8 cellular contexts compared by ENCODE assay signal in the genomic region with DNA sequence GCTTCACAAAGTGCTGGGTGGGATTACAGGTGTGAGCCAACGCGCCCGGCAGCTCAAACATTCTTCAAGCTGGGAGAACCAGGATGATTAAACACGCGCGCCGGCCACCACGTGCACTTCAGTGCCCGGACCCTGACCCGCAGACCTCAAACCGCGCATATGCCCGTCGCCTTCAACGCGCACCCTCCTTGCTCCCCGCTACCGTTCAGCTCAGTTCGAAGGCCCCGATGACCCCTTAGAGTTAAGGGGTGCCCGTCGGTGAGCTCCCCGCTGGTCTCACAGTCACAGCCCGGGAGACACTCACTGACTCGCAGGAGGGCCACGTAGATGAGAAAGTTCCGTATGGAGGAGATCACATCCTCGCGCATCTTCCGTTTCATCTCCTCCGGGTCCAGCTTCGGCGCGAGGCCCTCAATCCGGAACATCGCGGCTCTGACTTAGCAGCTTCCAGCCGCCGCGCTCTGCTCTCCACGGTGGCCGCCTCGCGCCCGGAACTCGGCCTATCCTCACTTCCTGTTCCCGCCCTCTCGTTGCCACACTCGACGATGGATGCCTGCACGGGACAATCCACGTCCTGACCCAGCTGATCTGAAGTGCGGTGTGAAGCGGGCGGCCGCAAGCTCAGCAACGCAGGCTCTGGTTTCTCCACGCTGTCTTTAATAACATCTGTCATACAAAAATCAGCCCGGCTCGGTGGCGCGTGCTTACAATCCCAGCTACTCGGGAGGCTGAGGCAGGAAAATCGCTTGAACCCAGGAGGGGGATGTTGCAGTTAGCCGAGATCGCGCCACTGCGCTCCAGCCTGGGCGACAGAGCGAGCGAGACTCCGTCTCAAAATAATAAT. TPM values are rescaled to one million over a fixed set of nuclear protein-coding genes. Genes with fewer than 3 reads are reported as not detected.
DNase-seq lines count a peak whose midpoint lies in the region; ATAC-seq, FAIRE-seq and TF ChIP-seq lines count a peak whose summit lies in the region.

TSS of gene TOMM5 (minus strand) at position 490 of the 844 bp plus-strand sequence. CDS start at position 425, 65 bp downstream.

- peaks cover 22% of the 10 kb centered on the region for H3K36me3 Mint-ChIP-seq in WTC11

- peak within 1 kb of the TSS; percentile 74 for H3K9ac ChIP-seq in smooth muscle cell (ENCODE audit: low read depth)

- POLR2A ChIA-PET in WTC11 (lab: Charles Lee) = interaction anchor here (0.6 kb wide), 2 partner anchors 42 to 1017 kb away, joined by 4 to 5 read pairs; no protein-coding TSS in a partner anchor

- peak within 1 kb of the TSS; percentile 87 for H3K27ac Mint-ChIP-seq in WTC11

- peaks cover 45% of the 10 kb centered on the region for H3K79me2 ChIP-seq in smooth muscle cell (ENCODE audit: low read depth)

- peaks cover 46% of the 10 kb centered on the region for H3K27me3 Mint-ChIP-seq in WTC11 (ENCODE audit: low read depth)

- 1% methylated on average over 72 of the region's 72 CpGs for WGBS in smooth muscle cell (ENCODE audit: low lambda C conversion rate)

- in situ Hi-C loops in GM18951 (cut with MboI; ENCODE audit: low sequenced_read_pairs, unreplicated experiment) = no loop called here

- CTCF ChIA-PET in WTC11 (lab: Charles Lee) = interaction anchor here (0.5 to 1.9 kb wide), 8 partner anchors 17 to 263 kb away, joined by 3 to 10 read pairs (median 4); partner anchors contain the start of genes EXOSC3, FBXO10 and POLR1E

- H3K4me3 Mint-ChIP-seq in WTC11 = peak within 1 kb of the TSS; percentile 96

- H3K4me1 Mint-ChIP-seq in WTC11 = peaks cover 21% of the 10 kb centered on the region

- H3K4me3 ChIP-seq in bronchial epithelial cell (ENCODE audit: low read depth, low read length) = peak within 1 kb of the TSS; percentile 99
- peak within 1 kb of the TSS; percentile 66 for H3K4me3 ChIP-seq in smooth muscle cell

- ATAC-seq in HG03175 (IDR thresholded peaks at IDR 0.05; ENCODE audit: unreplicated experiment) (peak; percentile 88), WTC11 (peak; percentile 94)

- H3K27ac ChIP-seq in smooth muscle cell (ENCODE audit: low read depth) = peak within 1 kb of the TSS; percentile 57

- FAIRE-seq in bronchial epithelial cell (lab: Jason Lieb, UNC) = no peak

- DNase-seq in AG08395 (ENCODE audit: low spot score) (peak; percentile 90), NCI-H2227 treated with DMSO at 0.1 percent for 48 hours (lab: John Stamatoyannopoulos, UW) (peak; percentile 61), WTC11 (ENCODE audit: low spot score) (peak; percentile 80), bronchial epithelial cell (ENCODE audit: low read depth) (peak; percentile 87), iPS-NIHi7 (ENCODE audit: extremely low spot score) (peak; percentile 84), smooth muscle cell (lab: John Stamatoyannopoulos, UW; ENCODE audit: unreplicated experiment) (peak; percentile 60)

- TF ChIP-seq CTCF in WTC11 (IDR thresholded peaks at IDR 0.05) = no peak
- TF ChIP-seq CTCF in bronchial epithelial cell (IDR thresholded peaks at IDR 0.05; ENCODE audit: insufficient read depth, low read length, severe bottlenecking) = no peak
- no peak for TF ChIP-seq CTCF in smooth muscle cell (IDR thresholded peaks at IDR 0.05; ENCODE audit: borderline replicate concordance, insufficient read depth, poor library complexity, severe bottlenecking)

- H2AFZ ChIP-seq in smooth muscle cell (ENCODE audit: low read depth) = peak within 1 kb of the TSS; percentile 92

- no peaks in the 10 kb centered on the region for H3K9me3 ChIP-seq in smooth muscle cell (replicated peaks; ENCODE audit: low read depth)

- no peaks in the 10 kb centered on the region for H3K9me3 Mint-ChIP-seq in WTC11

- TF ChIP-seq POLR2A in GM18951 (IDR thresholded peaks at IDR 0.05; ENCODE audit: extremely low read depth, insufficient read depth, insufficient read length) = peak; percentile 95

- H3K36me3 ChIP-seq in bronchial epithelial cell (ENCODE audit: control insufficient read depth, insufficient read depth, low read length) (peaks cover 4% of the 10 kb centered on the region), smooth muscle cell (ENCODE audit: low read depth) (peaks cover 9% of the 10 kb centered on the region)

- H3F3A ChIP-seq in smooth muscle cell (ENCODE audit: low read depth) = peaks cover 6% of the 10 kb centered on the region

- peaks cover 10% of the 10 kb centered on the region for H3K4me1 ChIP-seq in smooth muscle cell (ENCODE audit: low read depth)

- H3K27me3 ChIP-seq in bronchial epithelial cell (ENCODE audit: control insufficient read depth, insufficient read depth, low read length) (no peaks in the 10 kb centered on the region), smooth muscle cell (ENCODE audit: low read depth) (peaks cover 6% of the 10 kb centered on the region)

- H3K4me2 ChIP-seq in smooth muscle cell = peak within 1 kb of the TSS; percentile 89

- peaks cover 23% of the 10 kb centered on the region for H4K20me1 ChIP-seq in smooth muscle cell (ENCODE audit: low read depth)

TF ChIP-seq in WTC11, 78 proteins besides CTCF, POLR2A, EP300 and RAD21 (continues in another document):
- TF ChIP-seq ARID4B (CRISPR knock-in tag; IDR thresholded peaks at IDR 0.05; ENCODE audit: borderline replicate concordance) = peak; percentile 99
- TF ChIP-seq HMGA2 (CRISPR knock-in tag; IDR thresholded peaks at IDR 0.05) = no peak
- TF ChIP-seq OVOL2 (CRISPR knock-in tag; IDR thresholded peaks at IDR 0.05; ENCODE audit: borderline replicate concordance) = no peak
- TF ChIP-seq IRF2 (CRISPR knock-in tag; IDR thresholded peaks at IDR 0.05; ENCODE audit: borderline replicate concordance, low read depth) = peak; percentile 66; the same call in 1 of the 2 replicates
- no peak for TF ChIP-seq NR3C1 (CRISPR knock-in tag; conservative IDR thresholded peaks at IDR 0.05; ENCODE audit: low read depth)
- TF ChIP-seq CREB1 (CRISPR knock-in tag; IDR thresholded peaks at IDR 0.05) = peak; percentile 94
- peak; percentile 89 for TF ChIP-seq GABPB1 (CRISPR knock-in tag; IDR thresholded peaks at IDR 0.05)
- TF ChIP-seq, protein P1, sequence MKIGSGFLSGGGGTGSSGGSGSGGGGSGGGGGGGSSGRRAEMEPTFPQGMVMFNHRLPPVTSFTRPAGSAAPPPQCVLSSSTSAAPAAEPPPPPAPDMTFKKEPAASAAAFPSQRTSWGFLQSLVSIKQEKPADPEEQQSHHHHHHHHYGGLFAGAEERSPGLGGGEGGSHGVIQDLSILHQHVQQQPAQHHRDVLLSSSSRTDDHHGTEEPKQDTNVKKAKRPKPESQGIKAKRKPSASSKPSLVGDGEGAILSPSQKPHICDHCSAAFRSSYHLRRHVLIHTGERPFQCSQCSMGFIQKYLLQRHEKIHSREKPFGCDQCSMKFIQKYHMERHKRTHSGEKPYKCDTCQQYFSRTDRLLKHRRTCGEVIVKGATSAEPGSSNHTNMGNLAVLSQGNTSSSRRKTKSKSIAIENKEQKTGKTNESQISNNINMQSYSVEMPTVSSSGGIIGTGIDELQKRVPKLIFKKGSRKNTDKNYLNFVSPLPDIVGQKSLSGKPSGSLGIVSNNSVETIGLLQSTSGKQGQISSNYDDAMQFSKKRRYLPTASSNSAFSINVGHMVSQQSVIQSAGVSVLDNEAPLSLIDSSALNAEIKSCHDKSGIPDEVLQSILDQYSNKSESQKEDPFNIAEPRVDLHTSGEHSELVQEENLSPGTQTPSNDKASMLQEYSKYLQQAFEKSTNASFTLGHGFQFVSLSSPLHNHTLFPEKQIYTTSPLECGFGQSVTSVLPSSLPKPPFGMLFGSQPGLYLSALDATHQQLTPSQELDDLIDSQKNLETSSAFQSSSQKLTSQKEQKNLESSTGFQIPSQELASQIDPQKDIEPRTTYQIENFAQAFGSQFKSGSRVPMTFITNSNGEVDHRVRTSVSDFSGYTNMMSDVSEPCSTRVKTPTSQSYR (CRISPR knock-in tag; IDR thresholded peaks at IDR 0.05) = peak; percentile 94

RNA-seq across cellular contexts. Expression of gene TOMM5, which starts in this region (rescaled TPM):
- total RNA-seq in WTC11 (2021) (112 to 126 TPM (median 124 TPM) in 3 replicates), bronchial epithelial cell (108 and 126 TPM in 2 replicates), smooth muscle cell (194 and 220 TPM in 2 replicates)
- 221 and 296 TPM in 2 replicates for polyA plus RNA-seq in smooth muscle cell

Comparison
In these comparisons a context has a peak if more than half of its experiments do, and no peak if none do; other contexts are left out.
1. Peak in every context shown above with its lines: DNase-seq, ATAC-seq, H3K4me3 ChIP-seq and H3K27ac ChIP-seq.